ENCODE assay signal across 19 cellular contexts in the genomic region with DNA sequence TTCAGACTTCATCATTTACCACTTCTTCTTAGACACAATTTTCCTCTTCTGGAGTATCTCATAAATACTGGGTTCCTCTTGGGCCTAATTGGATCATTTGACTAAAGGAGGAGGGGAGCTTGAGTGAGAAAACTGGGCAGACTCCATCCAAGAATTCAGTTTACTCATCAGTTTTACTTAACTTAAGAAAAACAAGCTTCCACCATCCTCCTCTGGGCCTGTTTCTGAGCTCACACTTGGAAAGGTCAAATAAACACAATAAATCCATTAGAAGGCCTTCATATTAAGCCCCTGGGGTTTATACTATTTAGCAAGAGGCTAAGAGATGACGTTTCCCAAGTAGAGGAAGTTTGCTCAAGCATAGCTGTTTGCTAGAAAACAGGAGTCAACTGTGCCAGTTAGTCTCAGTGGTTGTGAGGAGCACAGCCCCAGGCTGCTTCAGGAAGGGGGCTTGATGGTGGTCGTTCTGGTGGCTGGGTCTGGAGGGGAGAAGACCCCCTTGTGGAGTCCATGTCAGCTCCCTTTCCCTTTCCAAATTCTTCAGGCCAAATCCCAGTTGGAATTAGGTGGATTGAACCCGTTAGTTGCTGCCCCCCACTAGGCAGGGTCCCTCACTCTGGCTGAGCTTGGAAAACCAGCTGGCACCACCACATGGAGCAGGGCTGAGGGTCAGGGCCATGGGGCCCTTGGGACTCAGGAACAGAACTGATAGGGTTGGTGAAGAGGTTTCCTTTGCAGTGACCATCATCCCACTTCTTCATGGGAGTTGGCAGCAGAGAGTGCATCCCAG.
A peak's percentile ranks its signal among the peaks of the same experiment; 100 is the strongest.
DNase-seq lines count a peak whose midpoint lies in the region; ATAC-seq, FAIRE-seq and TF ChIP-seq lines count a peak whose summit lies in the region.
"Had no signal": no experiment of that assay in that cellular context is flagged by ENCODE, and none has a peak within 500 bp of the region (broad histone marks: within the 10 kb centered on the region; RNA-seq: fewer than 3 reads in every experiment).

No MANE protein-coding gene starts in this region.

- TF ChIP-seq POLR2A in breast epithelium (IDR thresholded peaks at IDR 0.05) = no peak

- ATAC-seq in pancreas (peak in 3 of 4 donors; percentile 28 to 63 (median 56)), esophagus mucosa (no peak), HG03139 (IDR thresholded peaks at IDR 0.05; ENCODE audit: unreplicated experiment) (no peak)
- ATAC-seq: activated T-cell treated with anti-CD3 and anti-CD28 coated beads, Interleukin-2, amount 50 U/mL, for 72 hours; left colon had no signal

- no peak overlapping the region for H3K27ac Mint-ChIP-seq in type B pancreatic cell
- H3K27ac Mint-ChIP-seq: activated T-cell treated with anti-CD3 and anti-CD28 coated beads, Interleukin-2, amount 50 U/mL, for 72 hours; CD4-positive, CD25-positive, alpha-beta regulatory T cell; T-helper 2 cell treated with Interferon-gamma antibody and Interleukin-4, amounts not matched to agents 5 μg/mL and 100 μg/mL, for 36 hours had no signal

- 75 to 79% methylated on average over 3 of the region's 3 CpGs for WGBS in pancreas, 2 donors

- DNase-seq in breast epithelium (ENCODE audit: low spot score in 2 of 2) (no peak), right atrium auricular region (ENCODE audit: low spot score) (peak; percentile 60), pancreas (no peak), type B pancreatic cell (ENCODE audit: extremely low spot score, unreplicated experiment) (peak; percentile 55), GM20000 (ENCODE audit: low spot score) (no peak), DMS114 treated with DMSO at 0.1 percent for 48 hours (lab: John Stamatoyannopoulos, UW; ENCODE audit: unreplicated experiment) (no peak)
- DNase-seq: activated CD4-positive, alpha-beta T cell treated with anti-CD3 and anti-CD28 coated beads, Interleukin-2, amount 50 U/mL, for 4 hours; activated T-cell treated with anti-CD3 and anti-CD28 coated beads, Interleukin-2, amount 50 U/mL, for 72 hours; anterior cingulate cortex; CD4-positive, CD25-positive, alpha-beta regulatory T cell; left colon; NCI-H187 treated with DMSO at 0.1 percent for 48 hours; NCI-H774; stimulated activated CD4-positive, alpha-beta T cell treated with anti-CD3 and anti-CD28 coated beads, Interleukin-1b, Interleukin-23, amount 100 ng/mL, for 48 hours had no signal

- H3K27me3 ChIP-seq in breast epithelium = no peaks in the 10 kb centered on the region
- H3K27me3 ChIP-seq in right atrium auricular region = no peaks in the 10 kb centered on the region
- H3K27me3 ChIP-seq in pancreas = no peaks in the 10 kb centered on the region

- H3K9me3 ChIP-seq in breast epithelium (no peaks in the 10 kb centered on the region), right atrium auricular region (no peaks in the 10 kb centered on the region), pancreas (no peaks in the 10 kb centered on the region)

- H3K4me1 ChIP-seq in breast epithelium (no peaks in the 10 kb centered on the region), right atrium auricular region (peaks cover 0 to 22% of the 10 kb centered on the region in 2 donors), pancreas (peaks cover 0 to 2% (median 0%) of the 10 kb centered on the region in 3 donors)

- peaks cover 10% of the 10 kb centered on the region for H3K9me3 Mint-ChIP-seq in type B pancreatic cell
- H3K9me3 Mint-ChIP-seq: activated T-cell treated with anti-CD3 and anti-CD28 coated beads, Interleukin-2, amount 50 U/mL, for 72 hours; T-helper 2 cell treated with Interferon-gamma antibody and Interleukin-4, amounts not matched to agents 5 μg/mL and 100 μg/mL, for 36 hours had no signal

- H3K27me3 Mint-ChIP-seq in type B pancreatic cell = no peaks in the 10 kb centered on the region

- intact Hi-C loops in breast epithelium (cut with DNase I; ENCODE audit: low total_unique reads) (no loop called here), pancreas (cut with DNase I) (no loop called here)

- H3K36me3 ChIP-seq in breast epithelium (no peaks in the 10 kb centered on the region), right atrium auricular region (no peaks in the 10 kb centered on the region), pancreas (no peaks in the 10 kb centered on the region)

- H3K27ac ChIP-seq in breast epithelium = peak overlapping the region; percentile 71 to 93
- H3K27ac ChIP-seq in right atrium auricular region = peak overlapping the region; percentile 64 to 68
- no peak overlapping the region for H3K27ac ChIP-seq in pancreas
- H3K27ac ChIP-seq: RWPE1 had no signal

- H3K4me3 ChIP-seq in breast epithelium (no peak overlapping the region), right atrium auricular region (no peak overlapping the region), pancreas (no peak overlapping the region)

- H3K4me1 Mint-ChIP-seq in type B pancreatic cell (ENCODE audit: unreplicated experiment) = peaks cover 14% of the 10 kb centered on the region
- H3K4me1 Mint-ChIP-seq: CD4-positive, CD25-positive, alpha-beta regulatory T cell had no signal

- TF ChIP-seq CTCF in breast epithelium (IDR thresholded peaks at IDR 0.05) (no peak), right atrium auricular region (IDR thresholded peaks at IDR 0.05) (no peak), pancreas (IDR thresholded peaks at IDR 0.05) (no peak), type B pancreatic cell (conservative IDR thresholded peaks at IDR 0.05) (no peak), GM20000 (IDR thresholded peaks at IDR 0.05; ENCODE audit: extremely low read depth, missing control alignments) (no peak)

- H3K4me3 Mint-ChIP-seq in type B pancreatic cell = no peak overlapping the region
- H3K4me3 Mint-ChIP-seq: activated T-cell treated with anti-CD3 and anti-CD28 coated beads, Interleukin-2, amount 50 U/mL, for 72 hours; CD4-positive, CD25-positive, alpha-beta regulatory T cell; T-helper 2 cell treated with Interferon-gamma antibody and Interleukin-4, amounts not matched to agents 5 μg/mL and 100 μg/mL, for 36 hours had no signal

- H3K36me3 Mint-ChIP-seq in type B pancreatic cell = no peaks in the 10 kb centered on the region

- no peak for FAIRE-seq in pancreas (lab: Jason Lieb, UNC)
- FAIRE-seq: G401.6 had no signal

Comparison
In these comparisons a context has a peak if more than half of its experiments do, and no peak if none do; other contexts are left out.
1. DNase-seq: peak in right atrium auricular region (single experiment) and type B pancreatic cell (single experiment); none in breast epithelium (0 of 2), pancreas (0 of 6), GM20000 (single experiment) and DMS114 treated with DMSO at 0.1 percent for 48 hours (single experiment).
2. H3K27ac ChIP-seq: peak in breast epithelium (2 of 2) and right atrium auricular region (2 of 2); none in pancreas (0 of 4).
3. ATAC-seq: peak in pancreas (3 of 4); none in esophagus mucosa (single experiment) and HG03139 (single experiment).